Comparison of ENCODE assay signal across 8 cellular contexts in the genomic region with DNA sequence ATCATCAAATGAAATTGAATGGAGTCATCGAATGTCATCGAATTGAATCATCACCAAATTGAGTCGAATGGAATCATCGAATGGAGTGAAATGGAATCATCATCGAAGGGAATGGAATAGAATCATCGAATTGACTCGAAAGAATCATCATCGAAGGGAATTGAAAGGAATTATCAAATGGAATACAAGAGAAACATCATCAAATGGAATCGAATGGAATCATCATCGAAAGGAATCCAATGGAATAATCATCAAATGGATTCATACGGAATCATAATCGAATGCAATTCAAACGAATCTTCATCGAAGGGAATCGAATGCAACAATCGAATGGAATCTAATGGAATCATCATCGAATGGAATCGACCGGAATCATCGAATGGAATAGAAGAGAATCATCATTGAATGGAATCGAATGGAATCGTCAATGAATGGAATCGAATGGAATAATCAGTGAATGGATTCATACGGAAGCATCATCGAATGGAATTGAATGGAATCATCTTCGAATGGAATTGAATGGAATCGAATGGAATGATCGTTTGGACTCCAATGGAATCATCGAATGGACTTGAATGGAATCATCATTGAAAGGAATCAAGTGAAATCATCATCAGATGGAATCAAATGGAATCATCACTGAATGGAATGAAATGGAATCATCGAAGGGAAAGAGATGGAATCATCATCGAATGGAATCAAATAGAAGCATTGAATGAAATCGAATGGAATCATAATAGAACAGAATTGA.
DNase-seq lines count a peak whose midpoint lies in the region; TF ChIP-seq lines count a peak whose summit lies in the region.
"Not testable (repeated sequence)": the region's sequence is repeated elsewhere in the genome, so short reads cannot be mapped to it uniquely, and the experiment has no call there.

No MANE protein-coding gene starts in this region.

- H3K27ac ChIP-seq in brain microvascular endothelial cell, hepatocyte, testis: not testable (repeated sequence)

- not testable (repeated sequence) for TF ChIP-seq CTCF in brain microvascular endothelial cell (IDR thresholded peaks at IDR 0.05; ENCODE audit: low read depth, low read length, missing control alignments); epithelial cell of esophagus (IDR thresholded peaks at IDR 0.05; ENCODE audit: insufficient read depth, low read depth, low read length, missing control alignments); hepatocyte (IDR thresholded peaks at IDR 0.05; ENCODE audit: poor library complexity); testis (IDR thresholded peaks at IDR 0.05)

- peaks cover 17% of the 10 kb centered on the region for H3K9me3 ChIP-seq in hepatocyte (ENCODE audit: low read depth)
- H3K9me3 ChIP-seq in testis: not testable (repeated sequence)

- H3K27me3 ChIP-seq in brain microvascular endothelial cell (replicated peaks); hepatocyte; testis: not testable (repeated sequence)

- in situ Hi-C loops in SK-MEL-5 (cut with HindIII; ENCODE audit: low pct_unique_long_range_greater_than_20kb, low sequenced_read_pairs); brain microvascular endothelial cell (cut with HindIII; ENCODE audit: low pct_ligation_motif_present, low sequenced_read_pairs): not testable (repeated sequence)

- WGBS in hepatocyte (ENCODE audit: low lambda C conversion rate, missing lambda C conversion rate): 87% methylated on average over 32 of the region's 32 CpGs
- 63 to 68% methylated on average over 32 of the region's 32 CpGs for WGBS in testis, 2 donors

- intact Hi-C loops in testis (cut with DNase I; ENCODE audit: low total_unique reads): not testable (repeated sequence)

- not testable (repeated sequence) for H4K20me1 ChIP-seq in hepatocyte (ENCODE audit: insufficient read depth, poor library complexity, severe bottlenecking)

- not testable (repeated sequence) for H3K4me3 ChIP-seq in brain microvascular endothelial cell (ENCODE audit: low read depth, low read length); epithelial cell of esophagus (ENCODE audit: low read length); hepatocyte; testis

- peaks cover 10% of the 10 kb centered on the region for H3K9me2 ChIP-seq in hepatocyte (replicated peaks; ENCODE audit: insufficient read depth)

- not testable (repeated sequence) for H3K4me1 ChIP-seq in hepatocyte (ENCODE audit: insufficient read depth); testis

- not testable (repeated sequence) for H2AFZ ChIP-seq in hepatocyte

- not testable (repeated sequence) for H3K4me2 ChIP-seq in hepatocyte

- not testable (repeated sequence) for H3K79me2 ChIP-seq in hepatocyte

- not testable (repeated sequence) for H3K36me3 ChIP-seq in brain microvascular endothelial cell (replicated peaks); testis (ENCODE audit: low read depth, missing control alignments)
- peaks cover 13% of the 10 kb centered on the region for H3K36me3 ChIP-seq in hepatocyte (replicated peaks; ENCODE audit: insufficient read depth, low read depth)

- TF ChIP-seq POLR2A in testis (IDR thresholded peaks at IDR 0.05): not testable (repeated sequence)

- DNase-seq in CD1c-positive myeloid dendritic cell (ENCODE audit: extremely low spot score): peak; percentile 37
- peak; percentile 4 for DNase-seq in HT1080 (ENCODE audit: low read depth)
- DNase-seq in SK-MEL-5 (ENCODE audit: low read depth, low spot score): peak; percentile 21
- DNase-seq in brain microvascular endothelial cell: peak; percentile 12
- peak; percentile 51 for DNase-seq in epithelial cell of esophagus (ENCODE audit: low read depth)
- DNase-seq in hepatocyte (ENCODE audit: low spot score): peak; percentile 57
- DNase-seq in middle frontal gyrus (ENCODE audit: extremely low spot score, low spot score): peak; percentile 4
- DNase-seq in testis: peak; percentile 13

Comparison
In these comparisons a context has a peak if more than half of its experiments do, and no peak if none do; other contexts are left out.
1. DNase-seq: peak in every context shown above with its lines; median percentile 57 in hepatocyte; 51 in epithelial cell of esophagus; 37 in CD1c-positive myeloid dendritic cell; 21 in SK-MEL-5; 13 in testis; 12 in brain microvascular endothelial cell; 4 in HT1080; 4 in middle frontal gyrus.